29 cellular contexts compared by ENCODE assay signal in the genomic region with DNA sequence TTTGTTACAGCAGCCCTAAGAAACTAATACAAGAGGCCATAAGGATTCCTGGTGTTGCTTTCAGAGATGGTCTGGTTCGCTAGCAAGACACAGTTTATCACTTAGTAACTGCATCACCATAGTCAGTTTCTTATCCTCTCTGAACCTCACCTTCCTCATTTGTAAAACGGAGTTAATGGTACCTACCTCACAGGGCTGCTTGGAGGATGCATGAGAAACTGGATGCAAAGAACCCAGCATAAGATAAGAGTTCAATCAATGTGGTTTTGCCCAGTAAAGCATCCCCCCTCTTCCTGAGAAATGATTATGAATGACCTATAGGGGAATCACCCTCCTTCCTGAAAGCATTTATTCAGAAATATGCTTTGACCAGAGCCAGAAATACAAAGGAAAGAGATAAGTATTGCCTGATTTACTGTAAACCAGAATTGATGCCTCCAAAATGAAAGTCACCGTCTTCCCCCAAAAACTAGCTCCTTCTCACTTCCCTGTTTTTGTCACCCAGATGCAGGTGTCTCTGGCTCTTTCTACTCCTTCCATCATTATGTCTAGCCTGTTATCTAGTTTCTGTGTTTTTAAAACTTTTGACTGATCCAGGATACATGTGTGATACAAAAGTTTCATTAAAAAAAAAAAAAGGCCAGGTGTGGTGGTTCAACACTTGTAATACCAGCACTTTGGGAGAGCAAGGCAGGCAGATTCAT. TPM values are rescaled to one million over a fixed set of nuclear protein-coding genes. Genes with fewer than 3 reads are reported as not detected.
DNase-seq lines count a peak whose midpoint lies in the region; ATAC-seq and TF ChIP-seq lines count a peak whose summit lies in the region.
"Had no signal": no experiment of that assay in that cellular context is flagged by ENCODE, and none has a peak within 500 bp of the region (broad histone marks: within the 10 kb centered on the region; RNA-seq: fewer than 3 reads in every experiment).

No MANE protein-coding gene starts in this region.

- POLR2A ChIA-PET in CD4-positive, alpha-beta T cell (lab: Charles Lee) = no interaction called here

- H3K27ac ChIP-seq in CD4-positive, alpha-beta T cell (ENCODE audit: low read depth, low read length) = no peak overlapping the region
- H3K27ac ChIP-seq: BLaER1 treated with 17β-estradiol and CSF1 and Interleukin-3, amounts not matched to agents 10 nM and 100 nM; Peyer's patch; psoas muscle; sigmoid colon; tibial nerve had no signal

- TF ChIP-seq CTCF in CD4-positive, alpha-beta T cell (IDR thresholded peaks at IDR 0.05) = no peak
- TF ChIP-seq CTCF in GM06990 (IDR thresholded peaks at IDR 0.05; ENCODE audit: insufficient read depth, low read length, poor library complexity, severe bottlenecking) (no peak), nephron (IDR thresholded peaks at IDR 0.05; ENCODE audit: unreplicated experiment in 3 of 3) (no peak)

- no peak for ATAC-seq in CD4-positive, alpha-beta T cell (ENCODE audit: poor library complexity)
- ATAC-seq in HG02885 (IDR thresholded peaks at IDR 0.05; ENCODE audit: poor library complexity, unreplicated experiment) = no peak
- ATAC-seq: activated CD8-positive, alpha-beta T cell treated with anti-CD3 and anti-CD28 coated beads, Interleukin-2, amount 10 ng/mL, durations not matched to agents 7 days and 5 days; left ventricle myocardium superior; psoas muscle had no signal

- H3K9me3 Mint-ChIP-seq in CD4-positive, alpha-beta T cell = no peaks in the 10 kb centered on the region
- no peaks in the 10 kb centered on the region for H3K9me3 Mint-ChIP-seq in nephron
- H3K9me3 Mint-ChIP-seq: central memory CD8-positive, alpha-beta T cell; dendritic cell treated with granulocyte-macrophage colony-stimulating factor and Interleukin-4, amounts not matched to agents 40 ng/mL and 50 ng/mL, for 4 days had no signal

- no peaks in the 10 kb centered on the region for H3K36me3 ChIP-seq in GM06990 (ENCODE audit: control insufficient read depth, insufficient read depth, low read length)
- H3K36me3 ChIP-seq: sigmoid colon had no signal

- H3K9me3 ChIP-seq in CD4-positive, alpha-beta T cell (ENCODE audit: control insufficient read depth, low read length) = no peaks in the 10 kb centered on the region
- H3K9me3 ChIP-seq: BLaER1 treated with 17β-estradiol and CSF1 and Interleukin-3, amounts not matched to agents 10 nM and 100 nM; Caco-2; Peyer's patch; psoas muscle; sigmoid colon; tibial nerve had no signal

- intact Hi-C loops in CD4-positive, alpha-beta T cell (cut with DNase I, micrococcal nuclease) = loop anchor here in 1 of 2 experiments (5.0 to 10.0 kb wide), 2 partner anchors 77 to 434 kb away; a partner anchor contains a TSS

- H3K4me1 Mint-ChIP-seq in CD4-positive, alpha-beta T cell (ENCODE audit: low read depth) = peaks cover 38% of the 10 kb centered on the region
- H3K4me1 Mint-ChIP-seq in nephron = peaks cover 8% of the 10 kb centered on the region

- no peaks in the 10 kb centered on the region for H3K27me3 ChIP-seq in CD4-positive, alpha-beta T cell (ENCODE audit: control insufficient read depth, insufficient read depth, low read length)
- no peaks in the 10 kb centered on the region for H3K27me3 ChIP-seq in GM06990 (replicated peaks; ENCODE audit: control insufficient read depth, insufficient read depth, low read length)
- H3K27me3 ChIP-seq: BLaER1 treated with 17β-estradiol and CSF1 and Interleukin-3, amounts not matched to agents 10 nM and 100 nM; Peyer's patch; sigmoid colon; tibial nerve had no signal

- no peaks in the 10 kb centered on the region for H3K27me3 Mint-ChIP-seq in CD4-positive, alpha-beta T cell
- no peaks in the 10 kb centered on the region for H3K27me3 Mint-ChIP-seq in nephron (ENCODE audit: low read depth)
- H3K27me3 Mint-ChIP-seq: central memory CD8-positive, alpha-beta T cell; dendritic cell treated with granulocyte-macrophage colony-stimulating factor and Interleukin-4, amounts not matched to agents 40 ng/mL and 50 ng/mL, for 4 days had no signal

- H3K36me3 Mint-ChIP-seq in CD4-positive, alpha-beta T cell (ENCODE audit: low read depth) = peaks cover 9% of the 10 kb centered on the region
- H3K36me3 Mint-ChIP-seq in nephron (ENCODE audit: low read depth) = peaks cover under 1% of the 10 kb centered on the region

- H3K27ac Mint-ChIP-seq in CD4-positive, alpha-beta T cell = no peak overlapping the region
- no peak overlapping the region for H3K27ac Mint-ChIP-seq in nephron
- H3K27ac Mint-ChIP-seq: activated CD8-positive, alpha-beta T cell treated with anti-CD3 and anti-CD28 coated beads, Interleukin-2, amount 10 ng/mL, durations not matched to agents 7 days and 5 days; dendritic cell treated with granulocyte-macrophage colony-stimulating factor and Interleukin-4, amounts not matched to agents 40 ng/mL and 50 ng/mL, for 4 days had no signal

- H3K4me3 ChIP-seq in GM06990 (replicated peaks; ENCODE audit: low read depth, low read length) = no peak overlapping the region
- H3K4me3 ChIP-seq: BLaER1 treated with 17β-estradiol and CSF1 and Interleukin-3, amounts not matched to agents 10 nM and 100 nM; Peyer's patch; psoas muscle; sigmoid colon; tibial nerve had no signal

- CTCF ChIA-PET in CD4-positive, alpha-beta T cell (lab: Charles Lee) = no interaction called here

- DNase-seq in CD4-positive, alpha-beta T cell = no peak
- DNase-seq in GM06990 (ENCODE audit: extremely low read depth, insufficient read length) (peak; percentile 28), RPMI8226 (peak; percentile 63), Ammon's horn (ENCODE audit: low spot score) (no peak), NCI-H2029 treated with DMSO at 0.1 percent for 48 hours (lab: John Stamatoyannopoulos, UW) (no peak)
- DNase-seq: activated CD8-positive, alpha-beta T cell treated with anti-CD3 and anti-CD28 coated beads, Interleukin-2, amount 10 ng/mL, durations not matched to agents 7 days and 5 days; activated T-cell treated with anti-CD3 and anti-CD28 coated beads for 4 hours; Caco-2; DMS53; erythroblast; left ventricle myocardium superior; NCI-H1105; NCI-H1930; NCI-H2227 treated with DMSO at 0.1 percent for 48 hours; NCI-H526 treated with DMSO at 0.1 percent for 48 hours; nucleus accumbens; Peyer's patch; psoas muscle; SHP77 treated with DMSO at 0.1 percent for 48 hours; sigmoid colon; stimulated activated CD4-positive, alpha-beta T cell treated with anti-CD3 and anti-CD28 coated beads, Interleukin-12 subunit alpha, Interleukin-12 subunit beta, amount 100 ng/mL, for 4 hours; stimulated activated CD4-positive, alpha-beta T cell treated with anti-CD3 and anti-CD28 coated beads, Interleukin-2, amount 100 ng/mL, for 48 hours; T-helper 2 cell had no signal

- peak overlapping the region; percentile 77 for H3K4me3 Mint-ChIP-seq in CD4-positive, alpha-beta T cell
- peak overlapping the region; percentile 60 to 69 (median 63) for H3K4me3 Mint-ChIP-seq in nephron
- H3K4me3 Mint-ChIP-seq: activated CD8-positive, alpha-beta T cell treated with anti-CD3 and anti-CD28 coated beads, Interleukin-2, amount 10 ng/mL, durations not matched to agents 7 days and 5 days; central memory CD8-positive, alpha-beta T cell; dendritic cell treated with granulocyte-macrophage colony-stimulating factor and Interleukin-4, amounts not matched to agents 40 ng/mL and 50 ng/mL, for 4 days had no signal

RNA-seq across cellular contexts. Expression of a gene that starts 2.8 kb away (rescaled TPM):
- total RNA-seq in CD4-positive, alpha-beta T cell = 1 to 10 TPM; 7.8 to 8.9 TPM

RNA-seq across cellular contexts. Expression of a gene that starts 12.9 kb away (rescaled TPM):
- total RNA-seq in CD4-positive, alpha-beta T cell = 1 to 10 TPM; 1.1 to 1.8 TPM

Comparison
In these comparisons a context has a peak if more than half of its experiments do, and no peak if none do; other contexts are left out.
1. DNase-seq: peak in GM06990 (single experiment) and RPMI8226 (single experiment); none in CD4-positive, alpha-beta T cell (0 of 10), Ammon's horn (single experiment) and NCI-H2029 treated with DMSO at 0.1 percent for 48 hours (single experiment).